11 cellular contexts compared by ENCODE assay signal in genomic region chr4:22514001-22514400, GRCh38. TPM values are rescaled to one million over a fixed set of nuclear protein-coding genes. Genes with fewer than 3 reads are reported as not detected.
DNase-seq lines count a peak whose midpoint lies in the region; ATAC-seq and TF ChIP-seq lines count a peak whose summit lies in the region.
"Had no signal": no experiment of that assay in that cellular context is flagged by ENCODE, and none has a peak within 500 bp of the region (broad histone marks: within the 10 kb centered on the region; RNA-seq: fewer than 3 reads in every experiment).

No MANE protein-coding gene starts in this region.

- H3K4me3 Mint-ChIP-seq in activated T-cell treated with anti-CD3 and anti-CD28 coated beads, Interleukin-2, amount 50 U/mL, for 24 hours: peak overlapping the region; percentile 92
- peak overlapping the region; percentile 99 for H3K4me3 Mint-ChIP-seq in WTC11

- TF ChIP-seq CTCF in WTC11 (IDR thresholded peaks at IDR 0.05): no peak

- no peak for DNase-seq in activated T-cell treated with anti-CD3 and anti-CD28 coated beads, Interleukin-2, amount 50 U/mL, for 24 hours
- no peak for DNase-seq in activated T-cell treated with anti-CD3 and anti-CD28 coated beads, Interleukin-2, amount 50 U/mL, for 48 hours
- DNase-seq in WTC11 (ENCODE audit: low spot score): no peak
- DNase-seq in hepatic stellate cell (ENCODE audit: low spot score): peak; percentile 48
- DNase-seq in NCI-H82 (lab: John Stamatoyannopoulos, UW): no peak
- no peak for DNase-seq in stimulated activated CD4-positive, alpha-beta T cell treated with anti-CD3 and anti-CD28 coated beads, Interleukin-1b, Interleukin-23, amount 100 ng/mL, for 48 hours
- DNase-seq: caudate nucleus; CD4-positive, alpha-beta T cell had no signal

- peak overlapping the region; percentile 69 to 88 (median 69) for H3K9ac ChIP-seq in skeletal muscle tissue (ENCODE audit: low read depth in 1 of 3, low read length in 3 of 3)

- CTCF ChIA-PET in WTC11 (lab: Charles Lee): no interaction called here

- POLR2A ChIA-PET in WTC11 (lab: Charles Lee): no interaction called here

- H3K36me3 ChIP-seq in skeletal muscle tissue (ENCODE audit: control insufficient read depth in 3 of 3, insufficient read depth in 3 of 3, low read length in 3 of 3): no peaks in the 10 kb centered on the region

- H3K9me3 ChIP-seq in skeletal muscle tissue (ENCODE audit: control insufficient read depth in 3 of 3, low read length in 3 of 3): no peaks in the 10 kb centered on the region

- peak overlapping the region; percentile 68 for H3K27ac ChIP-seq in skeletal muscle tissue (ENCODE audit: low read depth, low read length)
- H3K27ac ChIP-seq: RWPE1 had no signal

- peaks cover 9% of the 10 kb centered on the region for H3K9me3 Mint-ChIP-seq in activated T-cell treated with anti-CD3 and anti-CD28 coated beads, Interleukin-2, amount 50 U/mL, for 24 hours
- H3K9me3 Mint-ChIP-seq in WTC11: peaks cover 4% of the 10 kb centered on the region
- H3K9me3 Mint-ChIP-seq: CD4-positive, alpha-beta T cell had no signal

- no peak overlapping the region for H3K27ac Mint-ChIP-seq in activated T-cell treated with anti-CD3 and anti-CD28 coated beads, Interleukin-2, amount 50 U/mL, for 24 hours
- peak overlapping the region; percentile 100 for H3K27ac Mint-ChIP-seq in WTC11
- H3K27ac Mint-ChIP-seq: CD4-positive, alpha-beta T cell had no signal

- H3K4me1 ChIP-seq in skeletal muscle tissue (ENCODE audit: control insufficient read depth in 3 of 3, insufficient read depth in 3 of 3, low read length in 3 of 3): peaks cover 8 to 33% (median 18%) of the 10 kb centered on the region in 3 donors

- H3K27me3 ChIP-seq in skeletal muscle tissue (ENCODE audit: control insufficient read depth in 3 of 3, insufficient read depth in 3 of 3, low read length in 3 of 3): no peaks in the 10 kb centered on the region

- H3K27me3 Mint-ChIP-seq in activated T-cell treated with anti-CD3 and anti-CD28 coated beads, Interleukin-2, amount 50 U/mL, for 24 hours: peaks cover 28% of the 10 kb centered on the region
- peaks cover 10% of the 10 kb centered on the region for H3K27me3 Mint-ChIP-seq in WTC11 (ENCODE audit: low read depth)

- peaks cover 22% of the 10 kb centered on the region for H3K4me1 Mint-ChIP-seq in activated T-cell treated with anti-CD3 and anti-CD28 coated beads, Interleukin-2, amount 50 U/mL, for 24 hours (ENCODE audit: low read depth)
- peaks cover 40% of the 10 kb centered on the region for H3K4me1 Mint-ChIP-seq in WTC11

- ATAC-seq in WTC11: no peak
- no peak for ATAC-seq in HG03039 (IDR thresholded peaks at IDR 0.05; ENCODE audit: unreplicated experiment)

- H3K36me3 Mint-ChIP-seq in activated T-cell treated with anti-CD3 and anti-CD28 coated beads, Interleukin-2, amount 50 U/mL, for 24 hours (ENCODE audit: low read depth): peaks cover 7% of the 10 kb centered on the region
- H3K36me3 Mint-ChIP-seq in WTC11: peaks cover 7% of the 10 kb centered on the region

- H3K4me3 ChIP-seq in skeletal muscle tissue (ENCODE audit: low read length in 3 of 3): peak overlapping the region in 2 of 3 donors; percentile 74 to 84

TF ChIP-seq in WTC11, 78 proteins besides CTCF, POLR2A, EP300 and RAD21:
- TF ChIP-seq AFF4 (CRISPR knock-in tag; IDR thresholded peaks at IDR 0.05; ENCODE audit: borderline replicate concordance) (no peak), SP1 (CRISPR knock-in tag; conservative IDR thresholded peaks at IDR 0.05) (no peak), ATF3 (CRISPR knock-in tag; conservative IDR thresholded peaks at IDR 0.05) (no peak), ZNF219 (CRISPR knock-in tag; IDR thresholded peaks at IDR 0.05; ENCODE audit: borderline replicate concordance) (no peak), RORB (CRISPR knock-in tag; IDR thresholded peaks at IDR 0.05) (no peak), MLX (CRISPR knock-in tag; IDR thresholded peaks at IDR 0.05) (no peak), NR1H2 (CRISPR knock-in tag; IDR thresholded peaks at IDR 0.05) (no peak), ZNF423 (CRISPR knock-in tag; IDR thresholded peaks at IDR 0.05) (no peak), IRF2 (CRISPR knock-in tag; IDR thresholded peaks at IDR 0.05; ENCODE audit: borderline replicate concordance, low read depth) (no peak)

RNA-seq across cellular contexts. Expression of gene ADGRA3, which starts 1.9 kb away (rescaled TPM):
- total RNA-seq in WTC11 (2021) (40.5 to 48.3 TPM (median 47.9 TPM) in 3 replicates), skeletal muscle tissue (92.4 TPM)
